In the genomic region with DNA sequence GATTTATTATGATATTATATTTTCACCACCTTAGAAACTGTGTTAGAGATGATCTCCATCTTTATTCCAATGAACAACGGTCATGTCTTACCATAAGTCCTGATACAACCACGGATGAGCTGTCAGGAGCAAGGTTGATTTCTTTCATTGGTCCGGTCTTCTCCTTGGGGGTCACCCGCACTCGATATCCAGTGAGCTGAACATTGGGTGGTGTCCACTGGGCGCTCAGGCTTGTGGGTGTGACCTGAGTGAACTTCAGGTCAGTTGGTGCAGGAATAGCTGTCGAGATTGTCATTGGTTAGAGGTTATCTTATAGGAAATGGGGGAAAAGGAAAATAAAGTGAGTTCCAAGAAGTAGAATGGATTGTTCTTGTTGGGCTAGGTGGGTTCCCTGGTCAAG, we compare ENCODE assay signal across 13 cellular contexts. TPM values are rescaled to one million over a fixed set of nuclear protein-coding genes. Genes with fewer than 3 reads are reported as not detected.
DNase-seq lines count a peak whose midpoint lies in the region; ATAC-seq and TF ChIP-seq lines count a peak whose summit lies in the region.
"Had no signal": no experiment of that assay in that cellular context is flagged by ENCODE, and none has a peak within 500 bp of the region (broad histone marks: within the 10 kb centered on the region; RNA-seq: fewer than 3 reads in every experiment).

No MANE protein-coding gene starts in this region.

- no peak for ATAC-seq in GM21737 (IDR thresholded peaks at IDR 0.05; ENCODE audit: unreplicated experiment)
- no peak for ATAC-seq in HG03175 (IDR thresholded peaks at IDR 0.05; ENCODE audit: unreplicated experiment)

- H3K4me1 ChIP-seq in ACC112 (ENCODE audit: control insufficient read depth, insufficient read depth, low read length, unreplicated experiment) (peaks cover 16% of the 10 kb centered on the region), adipocyte (ENCODE audit: control insufficient read depth, insufficient read depth, low read length) (no peaks in the 10 kb centered on the region), mesodermal cell (ENCODE audit: control insufficient read depth, insufficient read depth, low read length, poor library complexity, severe bottlenecking) (no peaks in the 10 kb centered on the region), smooth muscle cell (ENCODE audit: low read depth) (no peaks in the 10 kb centered on the region)
- H3K4me1 ChIP-seq: BLaER1 treated with 17β-estradiol and CSF1 and Interleukin-3, amounts not matched to agents 10 nM and 100 nM had no signal

- H3K79me2 ChIP-seq in ACC112 (ENCODE audit: control insufficient read depth, insufficient read depth, low read length, unreplicated experiment) (peaks cover 16% of the 10 kb centered on the region), smooth muscle cell (ENCODE audit: low read depth) (peaks cover 25% of the 10 kb centered on the region)

- H2AFZ ChIP-seq in ACC112 (ENCODE audit: low read length, unreplicated experiment) (no peak overlapping the region), smooth muscle cell (ENCODE audit: low read depth) (no peak overlapping the region)

- peaks cover 97% of the 10 kb centered on the region for H3F3A ChIP-seq in smooth muscle cell (ENCODE audit: low read depth)

- H3K36me3 ChIP-seq in ACC112 (ENCODE audit: insufficient read depth, low read length): peaks cover 95% of the 10 kb centered on the region
- peaks cover 100% of the 10 kb centered on the region for H3K36me3 ChIP-seq in adipocyte (ENCODE audit: control insufficient read depth, insufficient read depth, low read length, severe bottlenecking)
- peaks cover 99% of the 10 kb centered on the region for H3K36me3 ChIP-seq in mesodermal cell (ENCODE audit: control insufficient read depth, insufficient read depth, low read length)
- H3K36me3 ChIP-seq in smooth muscle cell (ENCODE audit: low read depth): peaks cover 89% of the 10 kb centered on the region

- H3K9ac ChIP-seq in adipocyte (ENCODE audit: low read length) (peak overlapping the region; percentile 14), smooth muscle cell (ENCODE audit: low read depth) (no peak overlapping the region)
- H3K9ac ChIP-seq: BLaER1 treated with 17β-estradiol and CSF1 and Interleukin-3, amounts not matched to agents 10 nM and 100 nM had no signal

- WGBS in mesodermal cell (ENCODE audit: insufficient coverage in 2 of 2), 2 experiments: 94 to 100% methylated on average over 7 of the region's 7 CpGs
- 94% methylated on average over 7 of the region's 7 CpGs for WGBS in smooth muscle cell (ENCODE audit: low lambda C conversion rate)

- DNase-seq in adipocyte (ENCODE audit: low read depth): no peak
- DNase-seq in smooth muscle cell (lab: John Stamatoyannopoulos, UW; ENCODE audit: unreplicated experiment): no peak
- DNase-seq in erythroblast (lab: John Stamatoyannopoulos, UW): no peak
- DNase-seq: 8988T; ACHN; CD4-positive, CD25-positive, alpha-beta regulatory T cell; DMS53; H7 had no signal

- H3K27me3 ChIP-seq in ACC112 (ENCODE audit: insufficient read depth, low read length) (no peaks in the 10 kb centered on the region), adipocyte (replicated peaks; ENCODE audit: control insufficient read depth, insufficient read depth, low read length) (no peaks in the 10 kb centered on the region), smooth muscle cell (ENCODE audit: low read depth) (no peaks in the 10 kb centered on the region)
- H3K27me3 ChIP-seq: BLaER1 treated with 17β-estradiol and CSF1 and Interleukin-3, amounts not matched to agents 10 nM and 100 nM had no signal

- no peaks in the 10 kb centered on the region for H3K9me3 ChIP-seq in adipocyte (ENCODE audit: control insufficient read depth, low read length)
- H3K9me3 ChIP-seq in mesodermal cell (ENCODE audit: control insufficient read depth, low read length): no peaks in the 10 kb centered on the region
- H3K9me3 ChIP-seq in smooth muscle cell (replicated peaks; ENCODE audit: low read depth): no peaks in the 10 kb centered on the region

- no peak overlapping the region for H3K4me3 ChIP-seq in ACC112 (ENCODE audit: low read depth, low read length)
- no peak overlapping the region for H3K4me3 ChIP-seq in adipocyte (ENCODE audit: low read length)
- no peak overlapping the region for H3K4me3 ChIP-seq in mesodermal cell (ENCODE audit: extremely low read depth, insufficient read depth, low read length, poor library complexity, severe bottlenecking)
- H3K4me3 ChIP-seq in smooth muscle cell: no peak overlapping the region
- H3K4me3 ChIP-seq: BLaER1 treated with 17β-estradiol and CSF1 and Interleukin-3, amounts not matched to agents 10 nM and 100 nM had no signal

- H3K27ac ChIP-seq in ACC112 (ENCODE audit: low read depth, low read length): peak overlapping the region; percentile 36; the same call in 1 of the 2 replicates
- peak overlapping the region; percentile 4 for H3K27ac ChIP-seq in mesodermal cell (ENCODE audit: low read depth, low read length, severe bottlenecking)
- H3K27ac ChIP-seq in smooth muscle cell (ENCODE audit: low read depth): peak overlapping the region; percentile 84
- H3K27ac ChIP-seq: BLaER1 treated with 17β-estradiol and CSF1 and Interleukin-3, amounts not matched to agents 10 nM and 100 nM had no signal

- TF ChIP-seq CTCF in smooth muscle cell (IDR thresholded peaks at IDR 0.05; ENCODE audit: borderline replicate concordance, insufficient read depth, poor library complexity, severe bottlenecking): no peak

- H4K20me1 ChIP-seq in smooth muscle cell (ENCODE audit: low read depth): peaks cover 100% of the 10 kb centered on the region

- H3K4me2 ChIP-seq in smooth muscle cell: no peak overlapping the region
- H3K4me2 ChIP-seq: BLaER1 treated with 17β-estradiol and CSF1 and Interleukin-3, amounts not matched to agents 10 nM and 100 nM had no signal

- no peak for TF ChIP-seq POLR2A in erythroblast (IDR thresholded peaks at IDR 0.05; ENCODE audit: low read length)

RNA-seq across cellular contexts. Expression of gene FN1, which starts 56.8 kb away (rescaled TPM):
- 3,754 TPM for polyA plus RNA-seq in mesodermal cell (2013, experiment 1 of 2)
- 2,957 TPM for polyA plus RNA-seq in mesodermal cell (2013, experiment 2 of 2)
- 21,173 and 21,295 TPM in 2 replicates for total RNA-seq in smooth muscle cell
- polyA plus RNA-seq in smooth muscle cell: 8,934 and 10,917 TPM in 2 replicates

Comparison
In these comparisons a context has a peak if more than half of its experiments do, and no peak if none do; other contexts are left out.
1. H3K27ac ChIP-seq: peak in every context shown above with its lines; median percentile 84 in smooth muscle cell; 36 in ACC112; 4 in mesodermal cell.